ENCODE assay signal across 22 cellular contexts in the genomic region with DNA sequence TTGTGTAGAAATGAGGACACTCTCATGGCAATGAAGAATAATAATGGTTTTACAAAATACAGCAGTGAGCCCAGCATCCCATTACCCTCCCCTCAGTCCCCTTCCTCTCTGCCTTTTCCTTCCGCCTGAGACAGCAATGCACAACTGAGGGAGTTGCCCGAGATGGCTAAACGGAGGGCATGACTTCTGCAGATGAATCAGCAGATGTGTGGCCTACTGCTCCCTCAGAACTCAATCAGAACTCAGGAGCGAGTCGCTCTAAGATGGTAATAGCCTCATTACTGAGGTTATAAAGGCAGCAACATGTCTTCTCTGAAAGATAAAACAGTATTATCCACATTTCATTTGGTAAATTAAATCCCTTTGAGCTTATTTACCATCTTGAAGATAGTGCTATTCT.
"Had no signal": no experiment of that assay in that cellular context is flagged by ENCODE, and none has a peak within 500 bp of the region (broad histone marks: within the 10 kb centered on the region; RNA-seq: fewer than 3 reads in every experiment).

No MANE protein-coding gene starts in this region.

- H3K27ac ChIP-seq: left ventricle myocardium inferior, neural progenitor cell, thyroid gland, VCaP had no signal

- H3K9me3 ChIP-seq: left ventricle myocardium inferior, thyroid gland had no signal

- H3K4me2 ChIP-seq: neural progenitor cell had no signal

- DNase-seq: activated CD4-positive, alpha-beta T cell treated with anti-CD3 and anti-CD28 coated beads, Interleukin-2, amount 10 ng/mL, durations not matched to agents 24 days and 14 days; activated CD8-positive, alpha-beta memory T cell treated with anti-CD3 and anti-CD28 coated beads, Interleukin-2, amount 10 ng/mL, durations not matched to agents 7 days and 5 days; activated CD8-positive, alpha-beta T cell treated with anti-CD3 and anti-CD28 coated beads for 36 hours; activated gamma-delta T cell treated with Interleukin-2 at 50 U/mL for 16 hours; activated T-cell treated with anti-CD3 and anti-CD28 coated beads for 4 hours; anterior cingulate cortex; caudate nucleus; effector CD4-positive, alpha-beta T cell; erythroblast; foreskin keratinocyte; hypothalamus; left ventricle myocardium inferior; mammary epithelial cell; naive thymus-derived CD8-positive, alpha-beta T cell; stimulated activated CD4-positive, alpha-beta T cell treated with anti-CD3 and anti-CD28 coated beads, Interleukin-12 subunit alpha, Interleukin-12 subunit beta, amount 100 ng/mL, for 4 hours; stimulated activated CD4-positive, alpha-beta T cell treated with anti-CD3 and anti-CD28 coated beads, Interleukin-4, amount 100 ng/mL, for 4 hours; stimulated activated naive CD8-positive, alpha-beta T cell treated with anti-CD3 and anti-CD28 coated beads, Interleukin-15, Interleukin-2, amounts not matched to agents 100 U/mL and 50 U/mL, for 24 hours; substantia nigra; thyroid gland had no signal

- H3K9ac ChIP-seq: neural progenitor cell had no signal

- H3K36me3 ChIP-seq: left ventricle myocardium inferior, neural progenitor cell, thyroid gland had no signal

- H3K27me3 ChIP-seq: foreskin keratinocyte, neural progenitor cell, thyroid gland had no signal

- ATAC-seq: activated CD4-positive, CD25-positive, alpha-beta regulatory T cell treated with anti-CD3 and anti-CD28 coated beads, Interleukin-2, amount 50 U/mL, for 24 hours; activated CD8-positive, alpha-beta memory T cell treated with anti-CD3 and anti-CD28 coated beads, Interleukin-2, amount 10 ng/mL, durations not matched to agents 7 days and 5 days; activated CD8-positive, alpha-beta T cell treated with anti-CD3 and anti-CD28 coated beads for 36 hours; foreskin keratinocyte; naive thymus-derived CD8-positive, alpha-beta T cell; stimulated activated naive CD8-positive, alpha-beta T cell treated with anti-CD3 and anti-CD28 coated beads, Interleukin-15, Interleukin-2, amounts not matched to agents 100 U/mL and 50 U/mL, for 24 hours had no signal

- H2AFZ ChIP-seq: neural progenitor cell had no signal

- H3K4me3 ChIP-seq: left ventricle myocardium inferior, neural progenitor cell, thyroid gland had no signal
